1 cellular context compared by ENCODE assay signal in genomic region chr16:57471852-57472664, GRCh38.
TF ChIP-seq lines count a peak whose summit lies in the region.

No MANE protein-coding gene starts in this region.

TF ChIP-seq in HepG2, 621 proteins besides CTCF, POLR2A, EP300 and RAD21 (continued from another document and continues in another):
- peak; percentile 77 for TF ChIP-seq BCL3 (CRISPR knock-in tag; IDR thresholded peaks at IDR 0.05)
- no peak for TF ChIP-seq HOMEZ (CRISPR knock-in tag; IDR thresholded peaks at IDR 0.05; ENCODE audit: low read depth)
- TF ChIP-seq MAFG (CRISPR knock-in tag; IDR thresholded peaks at IDR 0.05), result no peak
- TF ChIP-seq LBX2 (CRISPR knock-in tag; IDR thresholded peaks at IDR 0.05; ENCODE audit: borderline replicate concordance), result no peak
- TF ChIP-seq ONECUT2 (CRISPR knock-in tag; IDR thresholded peaks at IDR 0.05), result peak; percentile 63
- no peak for TF ChIP-seq ZNF468 (CRISPR knock-in tag; IDR thresholded peaks at IDR 0.05)
- TF ChIP-seq UBTF (CRISPR knock-in tag; IDR thresholded peaks at IDR 0.05), result peak; percentile 47; the same call in 1 of the 2 replicates
- peak; percentile 83 for TF ChIP-seq MAZ (IDR thresholded peaks at IDR 0.05; ENCODE audit: borderline replicate concordance, low read depth, low read length)
- TF ChIP-seq MAZ (CRISPR knock-in tag; IDR thresholded peaks at IDR 0.05; ENCODE audit: low read depth), result peak; percentile 60
- TF ChIP-seq SAFB2 (CRISPR knock-in tag; IDR thresholded peaks at IDR 0.05; ENCODE audit: borderline replicate concordance, low read depth), result peak; percentile 70; the same call in 1 of the 2 replicates
- no peak for TF ChIP-seq ZNF549 (CRISPR knock-in tag; IDR thresholded peaks at IDR 0.05)
- TF ChIP-seq ZNF263 (CRISPR knock-in tag; IDR thresholded peaks at IDR 0.05), result peak; percentile 92
- TF ChIP-seq ZNF12 (CRISPR knock-in tag; IDR thresholded peaks at IDR 0.05), result peak; percentile 22; the same call in 1 of the 2 replicates
- no peak for TF ChIP-seq CBFB (CRISPR knock-in tag; IDR thresholded peaks at IDR 0.05)
- TF ChIP-seq HES4 (CRISPR knock-in tag; IDR thresholded peaks at IDR 0.05; ENCODE audit: borderline replicate concordance), result no peak
- no peak for TF ChIP-seq MTF1 (CRISPR knock-in tag; IDR thresholded peaks at IDR 0.05)
- TF ChIP-seq ZNF629 (CRISPR knock-in tag; conservative IDR thresholded peaks at IDR 0.05), result peak; percentile 41; the same call in 1 of the 2 replicates
- no peak for TF ChIP-seq ZNF660 (CRISPR knock-in tag; IDR thresholded peaks at IDR 0.05; ENCODE audit: borderline replicate concordance, low read depth)
- TF ChIP-seq NFIC (IDR thresholded peaks at IDR 0.05; ENCODE audit: low read length), result 0 out of 2 replicates have a peak, but pooled peaks have one; percentile 60
- TF ChIP-seq ZBTB37 (CRISPR knock-in tag; IDR thresholded peaks at IDR 0.05), result no peak
- TF ChIP-seq ZNF33A (CRISPR knock-in tag; IDR thresholded peaks at IDR 0.05; ENCODE audit: borderline replicate concordance), result 0 out of 2 replicates have a peak, but pooled peaks have one; percentile 74
- peak; percentile 60 for TF ChIP-seq ZNF350 (CRISPR knock-in tag; IDR thresholded peaks at IDR 0.05; ENCODE audit: borderline replicate concordance, low read depth)
- no peak for TF ChIP-seq ZUFSP (CRISPR knock-in tag; IDR thresholded peaks at IDR 0.05; ENCODE audit: borderline replicate concordance)
- TF ChIP-seq ATF6 (CRISPR knock-in tag; conservative IDR thresholded peaks at IDR 0.05), result no peak
- peak; percentile 95 for TF ChIP-seq HNF4G (IDR thresholded peaks at IDR 0.05; ENCODE audit: borderline replicate concordance, low read depth, low read length)
- peak; percentile 98 for TF ChIP-seq HNF4G (CRISPR knock-in tag; IDR thresholded peaks at IDR 0.05; ENCODE audit: borderline replicate concordance, low read depth)
- TF ChIP-seq ZNF205 (CRISPR knock-in tag; IDR thresholded peaks at IDR 0.05), result peak; percentile 90
- peak; percentile 52 for TF ChIP-seq NCOA2 (CRISPR knock-in tag; IDR thresholded peaks at IDR 0.05)
- no peak for TF ChIP-seq NBN (conservative IDR thresholded peaks at IDR 0.05)
- peak; percentile 43; the same call in 1 of the 2 replicates for TF ChIP-seq ZNF547 (CRISPR knock-in tag; IDR thresholded peaks at IDR 0.05)
- TF ChIP-seq PHF21A (CRISPR knock-in tag; IDR thresholded peaks at IDR 0.05), result peak; percentile 94
- peak; percentile 70; the same call in 1 of the 2 replicates for TF ChIP-seq MYC (CRISPR knock-in tag; IDR thresholded peaks at IDR 0.05; ENCODE audit: borderline replicate concordance)
- TF ChIP-seq ZNF746 (CRISPR knock-in tag; IDR thresholded peaks at IDR 0.05), result peak; percentile 91
- TF ChIP-seq HMG20B (CRISPR knock-in tag; conservative IDR thresholded peaks at IDR 0.05), result no peak
- no peak for TF ChIP-seq RFX1 (IDR thresholded peaks at IDR 0.05)
- no peak; the same call in 1 of the 2 replicates for TF ChIP-seq ZBTB7A (CRISPR knock-in tag; IDR thresholded peaks at IDR 0.05)
- peak; percentile 53; the same call in 1 of the 2 replicates for TF ChIP-seq MTA1 (CRISPR knock-in tag; IDR thresholded peaks at IDR 0.05; ENCODE audit: borderline replicate concordance)
- no peak for TF ChIP-seq SP2 (CRISPR knock-in tag; IDR thresholded peaks at IDR 0.05)
- no peak for TF ChIP-seq ZNF597 (CRISPR knock-in tag; IDR thresholded peaks at IDR 0.05)
- TF ChIP-seq CHD4 (IDR thresholded peaks at IDR 0.05; ENCODE audit: borderline replicate concordance, low read length), result 0 out of 2 replicates have a peak, but pooled peaks have one; percentile 46
- peak; percentile 42; the same call in 1 of the 2 replicates for TF ChIP-seq FOXP1 (IDR thresholded peaks at IDR 0.05)
- peak; percentile 67 for TF ChIP-seq FOXP1 (CRISPR knock-in tag; IDR thresholded peaks at IDR 0.05)
- 0 out of 2 replicates have a peak, but pooled peaks have one; percentile 7 for TF ChIP-seq MYPOP (CRISPR knock-in tag; IDR thresholded peaks at IDR 0.05)
- TF ChIP-seq TEAD3 (CRISPR knock-in tag; optimal IDR thresholded peaks at IDR 0.05; ENCODE audit: borderline replicate concordance), result peak; percentile 68
- TF ChIP-seq ZNF230 (CRISPR knock-in tag; IDR thresholded peaks at IDR 0.05), result no peak
- TF ChIP-seq PBX2 (CRISPR knock-in tag; IDR thresholded peaks at IDR 0.05), result no peak
- TF ChIP-seq MYNN (CRISPR knock-in tag; IDR thresholded peaks at IDR 0.05; ENCODE audit: low read depth), result 0 out of 2 replicates have a peak, but pooled peaks have one; percentile 19
- TF ChIP-seq ZNF18 (CRISPR knock-in tag; IDR thresholded peaks at IDR 0.05; ENCODE audit: insufficient replicate concordance), result no peak
- TF ChIP-seq FOXA1 (IDR thresholded peaks at IDR 0.05), result no peak
- TF ChIP-seq FOXA1 (CRISPR knock-in tag; IDR thresholded peaks at IDR 0.05), result peak; percentile 42
- peak; percentile 70 for TF ChIP-seq ZSCAN25 (CRISPR knock-in tag; IDR thresholded peaks at IDR 0.05)
- 0 out of 2 replicates have a peak, but pooled peaks have one; percentile 23 for TF ChIP-seq CREB3 (CRISPR knock-in tag; IDR thresholded peaks at IDR 0.05)
